In the genomic region with DNA sequence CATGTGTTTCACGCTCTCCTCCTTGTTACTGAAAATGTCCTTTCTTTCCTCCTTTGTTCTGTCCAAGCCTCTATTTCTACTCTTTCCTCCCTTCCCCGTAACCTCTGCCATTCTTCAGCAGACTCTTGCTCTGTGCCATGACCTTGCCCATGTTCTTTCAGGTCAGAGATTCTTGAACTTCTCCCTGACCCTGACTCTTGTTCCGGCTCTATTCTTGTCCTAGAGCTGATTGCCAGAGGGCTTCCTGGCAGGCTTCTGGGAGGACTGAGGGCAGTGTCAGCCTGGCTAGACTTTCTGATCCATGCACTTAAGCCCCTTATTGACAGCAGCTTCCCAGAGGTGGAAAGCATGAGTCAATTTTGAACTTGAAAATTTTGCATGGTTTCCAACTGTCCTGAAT, we compare ENCODE assay signal across 18 cellular contexts.
DNase-seq lines count a peak whose midpoint lies in the region; ATAC-seq and FAIRE-seq lines count a peak whose summit lies in the region.
"Had no signal": no experiment of that assay in that cellular context is flagged by ENCODE, and none has a peak within 500 bp of the region (broad histone marks: within the 10 kb centered on the region; RNA-seq: fewer than 3 reads in every experiment).

No MANE protein-coding gene starts in this region.

- ATAC-seq in GM18868 (IDR thresholded peaks at IDR 0.05; ENCODE audit: unreplicated experiment) (peak; percentile 9), HG03135 (IDR thresholded peaks at IDR 0.05; ENCODE audit: unreplicated experiment) (no peak)
- ATAC-seq: A549 had no signal

- peak overlapping the region; percentile 14 for H3K27ac ChIP-seq in angular gyrus (ENCODE audit: low read depth, low read length)
- H3K27ac ChIP-seq: A549, Peyer's patch had no signal

- no peak for FAIRE-seq in GM19239 (lab: Jason Lieb, UNC)
- FAIRE-seq: A549 had no signal

- DNase-seq in Ammon's horn (ENCODE audit: low spot score) (peak; percentile 8), globus pallidus (ENCODE audit: low spot score) (peak; percentile 31), GM19239 (ENCODE audit: insufficient read length, low spot score) (no peak), SIG-M5 (lab: John Stamatoyannopoulos, UW) (no peak)
- DNase-seq in activated CD4-positive, alpha-beta T cell treated with anti-CD3 and anti-CD28 coated beads, Interleukin-2, amount 50 U/mL, for 4 hours: no peak
- DNase-seq: GF-D8, KG1, NCI-H1092, NCI-H146, NCI-H2081, NCI-H510A, NCI-H774, Peyer's patch, SHP77 had no signal

Comparison
In these comparisons a context has a peak if more than half of its experiments do, and no peak if none do; other contexts are left out.
1. DNase-seq: peak in Ammon's horn (single experiment) and globus pallidus (single experiment); none in GM19239 (single experiment), SIG-M5 (single experiment) and activated CD4-positive, alpha-beta T cell treated with anti-CD3 and anti-CD28 coated beads, Interleukin-2, amount 50 U/mL, for 4 hours (0 of 2).